ENCODE assay signal across 8 cellular contexts in genomic region chr1:235866913-235867850, GRCh38. TPM values are rescaled to one million over a fixed set of nuclear protein-coding genes. Genes with fewer than 3 reads are reported as not detected.
A peak's percentile ranks its signal among the peaks of the same experiment; 100 is the strongest.
DNase-seq lines count a peak whose midpoint lies in the region; ATAC-seq and TF ChIP-seq lines count a peak whose summit lies in the region.

No MANE protein-coding gene starts in this region.

- peak; percentile 69 for ATAC-seq in GM19372 (IDR thresholded peaks at IDR 0.05; ENCODE audit: low read depth, unreplicated experiment)
- peak; percentile 77 for ATAC-seq in HG03521 (IDR thresholded peaks at IDR 0.05; ENCODE audit: unreplicated experiment)

- peaks cover 18% of the 10 kb centered on the region for H3K36me3 Mint-ChIP-seq in dendritic cell treated with granulocyte-macrophage colony-stimulating factor and Interleukin-4, amounts not matched to agents 40 ng/mL and 50 ng/mL, for 4 days (ENCODE audit: low read depth)

- H3K4me1 ChIP-seq in liver (ENCODE audit: control insufficient read depth in 4 of 4, insufficient read depth in 4 of 4, low read length in 3 of 4), result peaks cover 1 to 25% (median 8%) of the 10 kb centered on the region in 4 donors

- TF ChIP-seq CTCF in C4-2B (conservative IDR thresholded peaks at IDR 0.05), result no peak
- TF ChIP-seq CTCF in liver (IDR thresholded peaks at IDR 0.05; ENCODE audit: low read depth, low read length, missing input control), result no peak

- H3K36me3 ChIP-seq in liver (ENCODE audit: control insufficient read depth in 4 of 4, insufficient read depth in 3 of 4, low read depth in 1 of 4, low read length in 3 of 4), result no peaks in the 10 kb centered on the region

- peak overlapping the region; percentile 52 to 59 for H3K9ac ChIP-seq in liver (ENCODE audit: low read depth in 1 of 2, low read length in 2 of 2)

- H3K9me3 ChIP-seq in liver (ENCODE audit: control insufficient read depth in 4 of 4, low read length in 3 of 4), result no peaks in the 10 kb centered on the region

- peak overlapping the region; percentile 96 for H3K27ac Mint-ChIP-seq in dendritic cell treated with granulocyte-macrophage colony-stimulating factor and Interleukin-4, amounts not matched to agents 40 ng/mL and 50 ng/mL, for 4 days

- H3K27me3 Mint-ChIP-seq in dendritic cell treated with granulocyte-macrophage colony-stimulating factor and Interleukin-4, amounts not matched to agents 40 ng/mL and 50 ng/mL, for 4 days, result no peaks in the 10 kb centered on the region

- H3K27ac ChIP-seq in C4-2B, result peak overlapping the region; percentile 71
- peak overlapping the region; percentile 90 to 92 for H3K27ac ChIP-seq in liver (ENCODE audit: low read depth in 1 of 2, low read length in 2 of 2)

- peaks cover 47% of the 10 kb centered on the region for H3K4me1 Mint-ChIP-seq in dendritic cell treated with granulocyte-macrophage colony-stimulating factor and Interleukin-4, amounts not matched to agents 40 ng/mL and 50 ng/mL, for 4 days (ENCODE audit: low read depth)

- no peaks in the 10 kb centered on the region for H3K9me3 Mint-ChIP-seq in dendritic cell treated with granulocyte-macrophage colony-stimulating factor and Interleukin-4, amounts not matched to agents 40 ng/mL and 50 ng/mL, for 4 days

- TF ChIP-seq RAD21 in liver (IDR thresholded peaks at IDR 0.05), result no peak

- H3K27me3 ChIP-seq in liver (ENCODE audit: control insufficient read depth in 4 of 4, insufficient read depth in 4 of 4, low read length in 3 of 4), result no peaks in the 10 kb centered on the region

- peak overlapping the region; percentile 62 to 94 (median 90) for H3K4me3 ChIP-seq in liver (ENCODE audit: low read depth in 1 of 3, low read length in 3 of 3)

- intact Hi-C loops in dendritic cell treated with granulocyte-macrophage colony-stimulating factor and Interleukin-4, amounts not matched to agents 40 ng/mL and 50 ng/mL, for 4 days (cut with micrococcal nuclease), result loop anchor here (1.0 to 10.0 kb wide), 4 partner anchors 14 to 104 kb away; no protein-coding TSS in a partner anchor

- 1% methylated on average over 56 of the region's 56 CpGs for WGBS in liver

- peak; percentile 91 for DNase-seq in NCI-H748 (lab: John Stamatoyannopoulos, UW; ENCODE audit: unreplicated experiment)
- DNase-seq in activated CD4-positive, alpha-beta T cell treated with anti-CD3 and anti-CD28 coated beads, Interleukin-2, amount 50 U/mL, for 24 hours (ENCODE audit: low read depth in 1 of 2, low spot score in 1 of 2), result peak; percentile 96 to 97
- peak; percentile 96 for DNase-seq in stimulated activated CD4-positive, alpha-beta T cell treated with anti-CD3 and anti-CD28 coated beads, Interleukin-4, amount 100 ng/mL, for 1 hour

- H3K4me3 Mint-ChIP-seq in dendritic cell treated with granulocyte-macrophage colony-stimulating factor and Interleukin-4, amounts not matched to agents 40 ng/mL and 50 ng/mL, for 4 days, result peak overlapping the region; percentile 94

TF ChIP-seq in liver, 16 proteins besides CTCF, POLR2A, EP300 and RAD21:
- TF ChIP-seq HNF4A (conservative IDR thresholded peaks at IDR 0.05) (no peak), FOXA1 (IDR thresholded peaks at IDR 0.05) (no peak), SP1 (IDR thresholded peaks at IDR 0.05) (peak; percentile 58), EGR1 (IDR thresholded peaks at IDR 0.05; ENCODE audit: low read depth in 2 of 2) (no peak), FOXA2 (IDR thresholded peaks at IDR 0.05) (peak; percentile 6)

RNA-seq across cellular contexts. Expression of gene LYST, which starts 0.5 kb away (rescaled TPM):
- total RNA-seq in liver, result 10 to 100 TPM; 19.9 to 45.9 TPM
- polyA plus RNA-seq in liver, result 1 to 10 TPM; 3.4 to 8.4 TPM

Comparison
In these comparisons a context has a peak if more than half of its experiments do, and no peak if none do; other contexts are left out.
1. Peak in every context shown above with its lines: DNase-seq, ATAC-seq, H3K4me3 ChIP-seq and H3K27ac ChIP-seq.